Comparison of ENCODE assay signal across 27 cellular contexts in genomic region chr6:118122161-118122560, GRCh38.
"Had no signal": no experiment of that assay in that cellular context is flagged by ENCODE, and none has a peak within 500 bp of the region (broad histone marks: within the 10 kb centered on the region; RNA-seq: fewer than 3 reads in every experiment).

No MANE protein-coding gene starts in this region.

- H3K9me3 ChIP-seq: breast epithelium had no signal

- DNase-seq: activated B cell treated with CpG ODN at 0.5 μM for 24 hours; activated CD4-positive, alpha-beta T cell treated with anti-CD3 and anti-CD28 coated beads for 1 hour; activated CD4-positive, alpha-beta T cell treated with anti-CD3 and anti-CD28 coated beads, Interleukin-2, amount 10 ng/mL, durations not matched to agents 24 days and 14 days; activated CD4-positive, alpha-beta T cell treated with anti-CD3 and anti-CD28 coated beads, Interleukin-2, amount 50 U/mL, for 48 hours; activated CD8-positive, alpha-beta memory T cell treated with anti-CD3 and anti-CD28 coated beads for 24 hours; activated gamma-delta T cell; activated naive CD4-positive, alpha-beta T cell treated with anti-CD3 and anti-CD28 coated beads for 36 hours; activated T-cell treated with anti-CD3 and anti-CD28 coated beads, Interleukin-2, amount 50 U/mL, for 4 hours; central memory CD4-positive, alpha-beta T cell; KG1; NCI-H1092; NCI-H1417; NCI-H1930; NCI-H345; NCI-H510A; NCI-H526 treated with DMSO at 0.1 percent for 48 hours; NCI-H82; PC-9; SIG-M5; T-cell; T-helper 2 cell; T1000 had no signal

- H3K4me3 Mint-ChIP-seq: activated B cell treated with CpG ODN at 0.5 μM for 24 hours; activated CD4-positive, alpha-beta T cell treated with anti-CD3 and anti-CD28 coated beads, Interleukin-2, amount 10 ng/mL, durations not matched to agents 24 days and 14 days; activated naive CD4-positive, alpha-beta T cell treated with anti-CD3 and anti-CD28 coated beads for 36 hours; activated naive CD8-positive, alpha-beta T cell; activated T-cell treated with anti-CD3 and anti-CD28 coated beads, Interleukin-2, amount 50 U/mL, for 4 hours; activated T-helper 17 cell treated with anti-CD3 and anti-CD28 coated beads, Interleukin-2, amount 50 U/mL, for 72 hours; IgD-negative memory B cell; T-cell had no signal

- H3K36me3 Mint-ChIP-seq: activated naive CD8-positive, alpha-beta T cell; T-cell had no signal

- H2AFZ ChIP-seq: PC-9 had no signal

- H3K9me3 Mint-ChIP-seq: activated B cell treated with CpG ODN at 0.5 μM for 24 hours; activated CD4-positive, alpha-beta T cell treated with anti-CD3 and anti-CD28 coated beads, Interleukin-2, amount 10 ng/mL, durations not matched to agents 24 days and 14 days; activated naive CD4-positive, alpha-beta T cell treated with anti-CD3 and anti-CD28 coated beads for 36 hours; activated T-cell treated with anti-CD3 and anti-CD28 coated beads, Interleukin-2, amount 50 U/mL, for 4 hours; activated T-helper 17 cell treated with anti-CD3 and anti-CD28 coated beads, Interleukin-2, amount 50 U/mL, for 72 hours; IgD-negative memory B cell; T-cell had no signal

- ATAC-seq: activated T-cell treated with anti-CD3 and anti-CD28 coated beads, Interleukin-2, amount 50 U/mL, for 4 hours; activated T-helper 17 cell treated with anti-CD3 and anti-CD28 coated beads, Interleukin-2, amount 50 U/mL, for 72 hours; T-cell had no signal

- H3K4me2 ChIP-seq: PC-9 had no signal

- H3K4me3 ChIP-seq: breast epithelium, PC-9, SK-N-MC had no signal

- H3K27me3 Mint-ChIP-seq: activated B cell treated with CpG ODN at 0.5 μM for 24 hours; activated naive CD8-positive, alpha-beta T cell; IgD-negative memory B cell had no signal

- H3K36me3 ChIP-seq: breast epithelium had no signal

- H3K27ac Mint-ChIP-seq: activated B cell treated with CpG ODN at 0.5 μM for 24 hours; activated CD4-positive, alpha-beta T cell treated with anti-CD3 and anti-CD28 coated beads, Interleukin-2, amount 10 ng/mL, durations not matched to agents 24 days and 14 days; activated naive CD4-positive, alpha-beta T cell treated with anti-CD3 and anti-CD28 coated beads for 36 hours; activated naive CD8-positive, alpha-beta T cell; activated T-helper 17 cell treated with anti-CD3 and anti-CD28 coated beads, Interleukin-2, amount 50 U/mL, for 72 hours; IgD-negative memory B cell; T-cell had no signal

- H3K27ac ChIP-seq: breast epithelium, PC-9, SK-N-MC had no signal

- H3K4me1 ChIP-seq: breast epithelium had no signal

- H3K27me3 ChIP-seq: breast epithelium had no signal

- H3K4me1 Mint-ChIP-seq: activated B cell treated with CpG ODN at 0.5 μM for 24 hours; activated CD4-positive, alpha-beta T cell treated with anti-CD3 and anti-CD28 coated beads, Interleukin-2, amount 10 ng/mL, durations not matched to agents 24 days and 14 days; activated T-helper 17 cell treated with anti-CD3 and anti-CD28 coated beads, Interleukin-2, amount 50 U/mL, for 72 hours; IgD-negative memory B cell; T-cell had no signal
